22 cellular contexts compared by ENCODE assay signal in genomic region chr7:78015574-78016260, GRCh38.
DNase-seq lines count a peak whose midpoint lies in the region; ATAC-seq, FAIRE-seq and TF ChIP-seq lines count a peak whose summit lies in the region.
"Had no signal": no experiment of that assay in that cellular context is flagged by ENCODE, and none has a peak within 500 bp of the region (broad histone marks: within the 10 kb centered on the region; RNA-seq: fewer than 3 reads in every experiment).

No MANE protein-coding gene starts in this region.

- H3K79me1 ChIP-seq in mesenchymal stem cell (replicated peaks; ENCODE audit: low read length, poor library complexity, severe bottlenecking), result no peaks in the 10 kb centered on the region

- intact Hi-C loops in right cardiac atrium (cut with DNase I), result no loop called here
- intact Hi-C loops in mucosa of descending colon (cut with DNase I, micrococcal nuclease), result no loop called here

- no peak overlapping the region for H2AK5ac ChIP-seq in mesenchymal stem cell (ENCODE audit: low read length, severe bottlenecking)

- H3K18ac ChIP-seq in mesenchymal stem cell (ENCODE audit: low read depth in 1 of 2, low read length in 2 of 2), result no peak overlapping the region

- H2BK15ac ChIP-seq in mesenchymal stem cell (ENCODE audit: low read depth, poor library complexity, severe bottlenecking), result no peak overlapping the region

- no peaks in the 10 kb centered on the region for H3K27me3 ChIP-seq in right cardiac atrium (ENCODE audit: control insufficient read depth, insufficient read depth)
- H3K27me3 ChIP-seq in right atrium auricular region, result no peaks in the 10 kb centered on the region
- H3K27me3 ChIP-seq in mesenchymal stem cell (ENCODE audit: control insufficient read depth in 1 of 2, insufficient read depth in 1 of 2, low read length in 2 of 2), result peaks cover 3 to 8% of the 10 kb centered on the region in 2 experiments
- H3K27me3 ChIP-seq in small intestine (ENCODE audit: control insufficient read depth in 2 of 2, insufficient read depth in 2 of 2, low read length in 2 of 2), result no peaks in the 10 kb centered on the region

- no peak overlapping the region for H2BK12ac ChIP-seq in mesenchymal stem cell (ENCODE audit: low read length in 2 of 2)

- WGBS in right cardiac atrium, result 64% methylated on average over 5 of the region's 5 CpGs
- 97% methylated on average over 4 of the region's 5 CpGs for WGBS in mesenchymal stem cell
- WGBS in small intestine, 3 donors, result 38 to 74% (median 48%) methylated on average over 5 of the region's 5 CpGs

- no peak overlapping the region for H3K23ac ChIP-seq in mesenchymal stem cell (ENCODE audit: low read length in 2 of 2)

- H3K4me3 ChIP-seq in right cardiac atrium (ENCODE audit: low read length), result no peak overlapping the region
- H3K4me3 ChIP-seq in right atrium auricular region, result no peak overlapping the region
- H3K4me3 ChIP-seq in mesenchymal stem cell (ENCODE audit: insufficient read depth in 1 of 2, low read depth in 1 of 2, low read length in 2 of 2), result no peak overlapping the region
- no peak overlapping the region for H3K4me3 ChIP-seq in small intestine (ENCODE audit: low read depth in 1 of 2, low read length in 2 of 2)
- no peak overlapping the region for H3K4me3 ChIP-seq in mucosa of descending colon
- H3K4me3 ChIP-seq: BLaER1 treated with 17β-estradiol and CSF1 and Interleukin-3, amounts not matched to agents 10 nM and 100 nM; GM23338 had no signal

- no peak overlapping the region for H2AFZ ChIP-seq in mesenchymal stem cell (ENCODE audit: low read depth, low read length)
- H2AFZ ChIP-seq: GM23338 had no signal

- H3K27ac ChIP-seq in right cardiac atrium (ENCODE audit: low read length) (no peak overlapping the region), right atrium auricular region (no peak overlapping the region), mesenchymal stem cell (ENCODE audit: low read length, poor library complexity, severe bottlenecking) (no peak overlapping the region), small intestine (ENCODE audit: low read depth in 1 of 2, low read length in 1 of 2) (no peak overlapping the region)
- H3K27ac ChIP-seq: BLaER1 treated with 17β-estradiol and CSF1 and Interleukin-3, amounts not matched to agents 10 nM and 100 nM had no signal

- no peak for TF ChIP-seq CTCF in right atrium auricular region (IDR thresholded peaks at IDR 0.05)
- TF ChIP-seq CTCF in mucosa of descending colon (IDR thresholded peaks at IDR 0.05), result no peak

- no peak overlapping the region for H3K14ac ChIP-seq in mesenchymal stem cell (ENCODE audit: low read length in 2 of 2)

- no peak overlapping the region for H2BK120ac ChIP-seq in mesenchymal stem cell (ENCODE audit: low read depth, low read length)

- H3K36me3 ChIP-seq in right atrium auricular region (no peaks in the 10 kb centered on the region), mesenchymal stem cell (ENCODE audit: control insufficient read depth in 1 of 2, insufficient read depth in 2 of 2, low read depth in 1 of 2, low read length in 2 of 2) (no peaks in the 10 kb centered on the region), small intestine (ENCODE audit: control insufficient read depth in 2 of 2, insufficient read depth in 2 of 2, low read length in 2 of 2) (no peaks in the 10 kb centered on the region), mucosa of descending colon (ENCODE audit: low read depth) (no peaks in the 10 kb centered on the region)
- H3K36me3 ChIP-seq: BLaER1 treated with 17β-estradiol and CSF1 and Interleukin-3, amounts not matched to agents 10 nM and 100 nM had no signal

- H3K4me1 ChIP-seq in right cardiac atrium (ENCODE audit: control insufficient read depth, insufficient read depth, low read length) (peaks cover 2% of the 10 kb centered on the region), right atrium auricular region (peaks cover 0 to 23% of the 10 kb centered on the region in 2 donors), mesenchymal stem cell (ENCODE audit: control insufficient read depth, insufficient read depth, low read depth, low read length) (peaks cover 6% of the 10 kb centered on the region), small intestine (ENCODE audit: control insufficient read depth in 2 of 2, insufficient read depth in 1 of 2, low read depth in 1 of 2, low read length in 1 of 2) (peaks cover 0 to 6% of the 10 kb centered on the region in 2 donors), mucosa of descending colon (ENCODE audit: low read depth) (peaks cover 9% of the 10 kb centered on the region)

- no peak overlapping the region for H2BK5ac ChIP-seq in mesenchymal stem cell (ENCODE audit: low read depth, low read length, poor library complexity, severe bottlenecking)

- H3K4me2 ChIP-seq in mesenchymal stem cell (ENCODE audit: low read length, poor library complexity, severe bottlenecking), result no peak overlapping the region
- H3K4me2 ChIP-seq: BLaER1 treated with 17β-estradiol and CSF1 and Interleukin-3, amounts not matched to agents 10 nM and 100 nM; GM23338 had no signal

- H3K4ac ChIP-seq in mesenchymal stem cell (ENCODE audit: low read depth in 1 of 2, low read length in 2 of 2), result no peak overlapping the region

- H4K8ac ChIP-seq in mesenchymal stem cell (ENCODE audit: low read length), result no peak overlapping the region

- peak; percentile 25 to 62 (median 50) for DNase-seq in right cardiac atrium
- DNase-seq in right atrium auricular region (ENCODE audit: low spot score), result no peak
- DNase-seq in astrocyte of the hippocampus (ENCODE audit: low read depth, low spot score), result peak; percentile 39
- no peak for DNase-seq in mesenchymal stem cell
- peak; percentile 70 for DNase-seq in small intestine
- DNase-seq in RPMI8226, result no peak
- DNase-seq in mucosa of descending colon, result no peak
- DNase-seq: 8988T; CD8-positive, alpha-beta memory T cell; COR-L47; DMS 273 treated with DMSO at 0.1 percent for 48 hours; DMS53; DND-41; EL; HCEC 1CT had no signal

- no peak for FAIRE-seq in small intestine (lab: Jason Lieb, UNC)
- FAIRE-seq: G401.6, GM12891, H54, HepG2 had no signal

- H4K91ac ChIP-seq in mesenchymal stem cell (ENCODE audit: low read length), result peak overlapping the region; percentile 15

- ATAC-seq in right cardiac atrium (no peak), HG03460 (IDR thresholded peaks at IDR 0.05; ENCODE audit: unreplicated experiment) (no peak), mucosa of descending colon (no peak)
- ATAC-seq: GM23338, HepG2 had no signal

- no peak overlapping the region for H3K9ac ChIP-seq in mesenchymal stem cell (ENCODE audit: low read length)
- H3K9ac ChIP-seq: BLaER1 treated with 17β-estradiol and CSF1 and Interleukin-3, amounts not matched to agents 10 nM and 100 nM had no signal

- H3K9me3 ChIP-seq in right cardiac atrium (ENCODE audit: control insufficient read depth, low read length) (no peaks in the 10 kb centered on the region), right atrium auricular region (no peaks in the 10 kb centered on the region), mesenchymal stem cell (ENCODE audit: control insufficient read depth, low read length) (no peaks in the 10 kb centered on the region), small intestine (ENCODE audit: control insufficient read depth, low read depth) (no peaks in the 10 kb centered on the region), mucosa of descending colon (no peaks in the 10 kb centered on the region)
- H3K9me3 ChIP-seq: BLaER1 treated with 17β-estradiol and CSF1 and Interleukin-3, amounts not matched to agents 10 nM and 100 nM had no signal

Comparison
In these comparisons a context has a peak if more than half of its experiments do, and no peak if none do; other contexts are left out.
1. DNase-seq: peak in right cardiac atrium (3 of 3), astrocyte of the hippocampus (single experiment) and small intestine (single experiment); none in right atrium auricular region (single experiment), mesenchymal stem cell (single experiment), RPMI8226 (single experiment) and mucosa of descending colon (0 of 3).